15 cellular contexts compared by ENCODE assay signal in the genomic region with DNA sequence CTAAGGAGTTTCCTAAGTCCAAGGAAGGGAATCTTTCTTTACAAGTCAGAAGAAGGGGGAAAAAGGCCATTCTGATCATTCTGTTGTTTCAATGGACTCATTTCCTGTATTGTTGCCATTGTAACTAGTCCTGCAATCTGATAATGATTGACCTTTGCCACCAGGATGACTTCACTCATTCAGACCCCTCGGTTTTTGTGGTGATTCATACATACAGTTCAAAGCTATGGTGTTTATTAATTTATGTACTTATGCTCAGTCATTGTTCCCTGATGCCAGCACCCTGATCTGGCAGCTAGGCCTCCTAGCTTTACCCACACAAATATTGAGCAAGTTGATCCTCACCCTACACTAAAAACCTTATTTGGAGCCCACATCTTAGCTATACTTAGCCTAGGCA. TPM values are rescaled to one million over a fixed set of nuclear protein-coding genes. Genes with fewer than 3 reads are reported as not detected.
A peak's percentile ranks its signal among the peaks of the same experiment; 100 is the strongest.
DNase-seq lines count a peak whose midpoint lies in the region; ATAC-seq, FAIRE-seq and TF ChIP-seq lines count a peak whose summit lies in the region.
"Had no signal": no experiment of that assay in that cellular context is flagged by ENCODE, and none has a peak within 500 bp of the region (broad histone marks: within the 10 kb centered on the region; RNA-seq: fewer than 3 reads in every experiment).

No MANE protein-coding gene starts in this region.

- H2AFZ ChIP-seq in endothelial cell of umbilical vein (ENCODE audit: low read depth, low read length): no peak overlapping the region

- no peak for DNase-seq in activated naive CD4-positive, alpha-beta T cell treated with anti-CD3 and anti-CD28 coated beads, Interleukin-2, amount 50 U/mL, for 72 hours (ENCODE audit: low spot score in 2 of 2)
- no peak for DNase-seq in activated naive CD4-positive, alpha-beta T cell treated with Interleukin-2 at 50 U/mL for 16 hours
- DNase-seq in M059J (ENCODE audit: low read depth) (peak; percentile 90), endothelial cell of umbilical vein (ENCODE audit: low read depth, low spot score) (peak; percentile 44), NCI-H187 treated with DMSO at 0.1 percent for 48 hours (lab: John Stamatoyannopoulos, UW) (no peak), left cardiac atrium (no peak), cerebellar nuclear complex (lab: John Stamatoyannopoulos, UW) (no peak)
- DNase-seq in stimulated activated naive CD8-positive, alpha-beta T cell treated with anti-CD3 and anti-CD28 coated beads, Interleukin-15, amount 100 ng/mL, for 72 hours: peak in 1 of 2 donors; percentile 33
- DNase-seq: activated B cell treated with CpG ODN at 0.5 μM for 24 hours; NCI-H1417 treated with DMSO at 0.1 percent for 48 hours; stimulated activated naive CD4-positive, alpha-beta T cell had no signal

- no peak overlapping the region for H3K4me3 Mint-ChIP-seq in stimulated activated naive CD8-positive, alpha-beta T cell treated with anti-CD3 and anti-CD28 coated beads, Interleukin-15, amount 100 ng/mL, for 72 hours
- H3K4me3 Mint-ChIP-seq: activated B cell treated with CpG ODN at 0.5 μM for 24 hours had no signal

- H3K4me3 ChIP-seq in endothelial cell of umbilical vein (replicated peaks in 1 of 3; ENCODE audit: insufficient read depth in 1 of 3, low read depth in 1 of 3, low read length in 3 of 3): no peak overlapping the region
- H3K4me3 ChIP-seq: BLaER1 treated with 17β-estradiol and CSF1 and Interleukin-3, amounts not matched to agents 10 nM and 100 nM; gastroesophageal sphincter; smooth muscle cell had no signal

- H3K4me1 ChIP-seq in endothelial cell of umbilical vein (ENCODE audit: control insufficient read depth, extremely low read depth, insufficient read depth, low read length): peaks cover 12% of the 10 kb centered on the region
- H3K4me1 ChIP-seq: BLaER1 treated with 17β-estradiol and CSF1 and Interleukin-3, amounts not matched to agents 10 nM and 100 nM; gastroesophageal sphincter had no signal

- no peaks in the 10 kb centered on the region for H3K36me3 ChIP-seq in endothelial cell of umbilical vein (ENCODE audit: control insufficient read depth in 2 of 2, extremely low read depth in 1 of 2, insufficient read depth in 2 of 2, low read length in 2 of 2)
- H3K36me3 ChIP-seq: BLaER1 treated with 17β-estradiol and CSF1 and Interleukin-3, amounts not matched to agents 10 nM and 100 nM; gastroesophageal sphincter had no signal

- no peak for TF ChIP-seq POLR2A in endothelial cell of umbilical vein (IDR thresholded peaks at IDR 0.05; ENCODE audit: low read depth, low read length)

- POLR2A ChIA-PET in endothelial cell of umbilical vein (lab: Charles Lee): no interaction called here

- H3K27me3 Mint-ChIP-seq in stimulated activated naive CD8-positive, alpha-beta T cell treated with anti-CD3 and anti-CD28 coated beads, Interleukin-15, amount 100 ng/mL, for 72 hours: no peaks in the 10 kb centered on the region
- H3K27me3 Mint-ChIP-seq: activated B cell treated with CpG ODN at 0.5 μM for 24 hours had no signal

- peak overlapping the region; percentile 78 for H3K27ac ChIP-seq in endothelial cell of umbilical vein (ENCODE audit: insufficient read depth, low read depth, low read length)
- H3K27ac ChIP-seq: BLaER1 treated with 17β-estradiol and CSF1 and Interleukin-3, amounts not matched to agents 10 nM and 100 nM; gastroesophageal sphincter had no signal

- no peak for TF ChIP-seq CTCF in endothelial cell of umbilical vein (IDR thresholded peaks at IDR 0.05; ENCODE audit: extremely low read depth in 1 of 2, insufficient read depth in 1 of 2, low read depth in 1 of 2, low read length in 2 of 2)

- CTCF ChIA-PET in endothelial cell of umbilical vein (lab: Charles Lee): no interaction called here

- H3K9me1 ChIP-seq in endothelial cell of umbilical vein (replicated peaks; ENCODE audit: control insufficient read depth, extremely low read depth, insufficient read depth, low read length): no peaks in the 10 kb centered on the region

- no peaks in the 10 kb centered on the region for H4K20me1 ChIP-seq in endothelial cell of umbilical vein (replicated peaks; ENCODE audit: control insufficient read depth, extremely low read depth, insufficient read depth, low read length)
- H4K20me1 ChIP-seq: BLaER1 treated with 17β-estradiol and CSF1 and Interleukin-3, amounts not matched to agents 10 nM and 100 nM had no signal

- H3K4me2 ChIP-seq in endothelial cell of umbilical vein (ENCODE audit: insufficient read depth, low read length): peak overlapping the region; percentile 58
- H3K4me2 ChIP-seq: BLaER1 treated with 17β-estradiol and CSF1 and Interleukin-3, amounts not matched to agents 10 nM and 100 nM; smooth muscle cell had no signal

- intact Hi-C loops in endothelial cell of umbilical vein (cut with micrococcal nuclease) (no loop called here), left cardiac atrium (cut with DNase I) (no loop called here)

- no peaks in the 10 kb centered on the region for H3K79me2 ChIP-seq in endothelial cell of umbilical vein (ENCODE audit: control insufficient read depth, insufficient read depth, low read length)

- H3K9me3 Mint-ChIP-seq in activated naive CD4-positive, alpha-beta T cell treated with anti-CD3 and anti-CD28 coated beads, Interleukin-2, amount 50 U/mL, for 72 hours: no peaks in the 10 kb centered on the region
- H3K9me3 Mint-ChIP-seq in stimulated activated naive CD8-positive, alpha-beta T cell treated with anti-CD3 and anti-CD28 coated beads, Interleukin-15, amount 100 ng/mL, for 72 hours: no peaks in the 10 kb centered on the region
- H3K9me3 Mint-ChIP-seq: activated B cell treated with CpG ODN at 0.5 μM for 24 hours had no signal

- BruUV-seq in endothelial cell of umbilical vein (replicated peaks; lab: Mats Ljungman, UMichigan): no TSS peak

- H3K36me3 Mint-ChIP-seq in activated naive CD4-positive, alpha-beta T cell treated with anti-CD3 and anti-CD28 coated beads, Interleukin-2, amount 50 U/mL, for 72 hours: no peaks in the 10 kb centered on the region

- H3K9ac ChIP-seq in endothelial cell of umbilical vein (replicated peaks; ENCODE audit: extremely low read depth, insufficient read depth, low read length): no peak overlapping the region
- H3K9ac ChIP-seq: BLaER1 treated with 17β-estradiol and CSF1 and Interleukin-3, amounts not matched to agents 10 nM and 100 nM had no signal

- peak; percentile 56 for FAIRE-seq in endothelial cell of umbilical vein (lab: Jason Lieb, UNC)
- FAIRE-seq: GM12892 had no signal

- H3K27me3 ChIP-seq in endothelial cell of umbilical vein (ENCODE audit: control insufficient read depth in 2 of 2, insufficient read depth in 2 of 2, low read length in 2 of 2): peaks cover 0 to 4% of the 10 kb centered on the region in 2 experiments
- H3K27me3 ChIP-seq: BLaER1 treated with 17β-estradiol and CSF1 and Interleukin-3, amounts not matched to agents 10 nM and 100 nM; gastroesophageal sphincter had no signal

- H3K4me1 Mint-ChIP-seq in stimulated activated naive CD8-positive, alpha-beta T cell treated with anti-CD3 and anti-CD28 coated beads, Interleukin-15, amount 100 ng/mL, for 72 hours: peaks cover 19% of the 10 kb centered on the region
- H3K4me1 Mint-ChIP-seq: activated B cell treated with CpG ODN at 0.5 μM for 24 hours had no signal

- H3K9me3 ChIP-seq in endothelial cell of umbilical vein (replicated peaks; ENCODE audit: control insufficient read depth, insufficient read depth, low read length): no peaks in the 10 kb centered on the region
- H3K9me3 ChIP-seq: BLaER1 treated with 17β-estradiol and CSF1 and Interleukin-3, amounts not matched to agents 10 nM and 100 nM; gastroesophageal sphincter had no signal

- dilution Hi-C loops in endothelial cell of umbilical vein (cut with MboI; ENCODE audit: extremely low pct_ligation_motif_present, low sequenced_read_pairs): no loop called here

- peak overlapping the region; percentile 50 to 58 for H3K27ac Mint-ChIP-seq in activated naive CD4-positive, alpha-beta T cell treated with anti-CD3 and anti-CD28 coated beads, Interleukin-2, amount 50 U/mL, for 72 hours
- H3K27ac Mint-ChIP-seq in stimulated activated naive CD8-positive, alpha-beta T cell treated with anti-CD3 and anti-CD28 coated beads, Interleukin-15, amount 100 ng/mL, for 72 hours: peak overlapping the region in 1 of 2 donors; percentile 78
- H3K27ac Mint-ChIP-seq: activated B cell treated with CpG ODN at 0.5 μM for 24 hours had no signal

- ATAC-seq in activated naive CD4-positive, alpha-beta T cell treated with anti-CD3 and anti-CD28 coated beads, Interleukin-2, amount 50 U/mL, for 72 hours: peak; percentile 68 to 95
- peak; percentile 80 for ATAC-seq in stimulated activated naive CD8-positive, alpha-beta T cell treated with anti-CD3 and anti-CD28 coated beads, Interleukin-15, amount 100 ng/mL, for 72 hours
- no peak for ATAC-seq in left cardiac atrium
- ATAC-seq: gastroesophageal sphincter had no signal

TF ChIP-seq in endothelial cell of umbilical vein, 7 proteins besides CTCF, POLR2A, EP300 and RAD21:
- TF ChIP-seq FOS (IDR thresholded peaks at IDR 0.05; ENCODE audit: borderline replicate concordance, insufficient read depth, low read length): peak; percentile 57
- TF ChIP-seq POLR2AphosphoS5 (IDR thresholded peaks at IDR 0.05; ENCODE audit: insufficient read depth, low read depth, low read length): peak; percentile 42
- peak; percentile 76 for TF ChIP-seq JUN (IDR thresholded peaks at IDR 0.05; ENCODE audit: borderline replicate concordance, insufficient read depth, insufficient read length, low read depth)
- no peak for TF ChIP-seq EZH2 (IDR thresholded peaks at IDR 0.05; ENCODE audit: borderline replicate concordance, low read depth, low read length, severe bottlenecking)
- TF ChIP-seq, protein P1, sequence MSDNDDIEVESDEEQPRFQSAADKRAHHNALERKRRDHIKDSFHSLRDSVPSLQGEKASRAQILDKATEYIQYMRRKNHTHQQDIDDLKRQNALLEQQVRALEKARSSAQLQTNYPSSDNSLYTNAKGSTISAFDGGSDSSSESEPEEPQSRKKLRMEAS (IDR thresholded peaks at IDR 0.05; ENCODE audit: insufficient read depth, insufficient read length): no peak
- TF ChIP-seq MYC (IDR thresholded peaks at IDR 0.05; ENCODE audit: low read depth, low read length): no peak
- peak; percentile 89 for TF ChIP-seq GATA2 (IDR thresholded peaks at IDR 0.05; ENCODE audit: insufficient read depth, insufficient read length, low read depth, low read length)

RNA-seq across cellular contexts. Expression of a gene that starts 57.6 kb away (rescaled TPM):
- 10 to 100 TPM; 22.3 to 28.5 TPM for total RNA-seq in activated naive CD4-positive, alpha-beta T cell treated with anti-CD3 and anti-CD28 coated beads, Interleukin-2, amount 50 U/mL, for 72 hours
- 6.2 and 7.4 TPM in 2 replicates for total RNA-seq in M059J (2014; rRNA removed; shearing (Covaris generic))
- total RNA-seq in endothelial cell of umbilical vein (7.1 and 8.6 TPM in 2 replicates), left cardiac atrium (1 to 10 TPM; 3.2 to 4.8 TPM)
- polyA plus RNA-seq in endothelial cell of umbilical vein: 1.9 and 2.1 TPM in 2 replicates
- polyA plus RNA-seq in endothelial cell of umbilical vein (2011; cell fraction: cytosol; rRNA removed): 1.3 and 1.8 TPM in 2 replicates
- polyA plus RNA-seq in endothelial cell of umbilical vein (2011; cell fraction: nucleus; rRNA removed): 11.2 and 13.3 TPM in 2 replicates
- 2.0 and 2.1 TPM in 2 replicates for polyA plus RNA-seq in endothelial cell of umbilical vein (2012)
- polyA minus RNA-seq in endothelial cell of umbilical vein: 4.7 and 7.4 TPM in 2 replicates
- 5.1 TPM for polyA minus RNA-seq in endothelial cell of umbilical vein (2011; cell fraction: cytosol; rRNA and poly(A)+ RNA removed)
- polyA minus RNA-seq in endothelial cell of umbilical vein (2011; cell fraction: nucleus; rRNA and poly(A)+ RNA removed): 17.6 and 25.7 TPM in 2 replicates

Comparison
In these comparisons a context has a peak if more than half of its experiments do, and no peak if none do; other contexts are left out.
1. ATAC-seq: peak in activated naive CD4-positive, alpha-beta T cell treated with anti-CD3 and anti-CD28 coated beads, Interleukin-2, amount 50 U/mL, for 72 hours (2 of 2) and stimulated activated naive CD8-positive, alpha-beta T cell treated with anti-CD3 and anti-CD28 coated beads, Interleukin-15, amount 100 ng/mL, for 72 hours (single experiment); none in left cardiac atrium (0 of 2).
2. DNase-seq: peak in M059J (single experiment) and endothelial cell of umbilical vein (single experiment); none in activated naive CD4-positive, alpha-beta T cell treated with anti-CD3 and anti-CD28 coated beads, Interleukin-2, amount 50 U/mL, for 72 hours (0 of 2), activated naive CD4-positive, alpha-beta T cell treated with Interleukin-2 at 50 U/mL for 16 hours (single experiment), NCI-H187 treated with DMSO at 0.1 percent for 48 hours (single experiment), left cardiac atrium (single experiment) and cerebellar nuclear complex (0 of 2).